13 cellular contexts compared by ENCODE assay signal in the genomic region with DNA sequence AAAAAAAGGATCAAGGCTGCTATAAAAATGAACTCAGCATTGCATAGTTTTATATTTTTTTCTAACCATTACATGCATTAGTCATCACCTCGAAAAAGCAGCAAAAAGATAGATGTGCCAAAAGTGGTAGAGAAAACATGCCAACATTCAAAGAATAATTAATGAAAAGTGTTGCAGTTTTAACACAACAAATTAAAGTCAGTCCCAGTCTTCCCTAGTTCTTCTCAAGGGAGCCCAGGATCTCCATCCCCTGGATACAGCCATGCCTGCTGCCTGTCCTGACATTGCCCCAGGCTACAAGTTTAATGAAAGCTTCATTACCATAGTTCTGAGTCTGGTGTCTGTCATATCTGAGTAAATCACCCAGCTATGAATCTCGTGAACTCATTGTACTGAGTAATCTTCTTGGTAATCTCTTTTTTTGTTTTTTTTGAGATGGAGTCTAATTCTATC.
DNase-seq lines count a peak whose midpoint lies in the region; ATAC-seq, FAIRE-seq and TF ChIP-seq lines count a peak whose summit lies in the region.
"Had no signal": no experiment of that assay in that cellular context is flagged by ENCODE, and none has a peak within 500 bp of the region (broad histone marks: within the 10 kb centered on the region; RNA-seq: fewer than 3 reads in every experiment).

No MANE protein-coding gene starts in this region.

- H3K56ac ChIP-seq in H9 (ENCODE audit: insufficient read length, low read depth, low read length) = no peak overlapping the region

- no peak for TF ChIP-seq EP300 in HepG2 (IDR thresholded peaks at IDR 0.05; ENCODE audit: low read depth in 2 of 2, low read length in 2 of 2)
- TF ChIP-seq EP300 in HepG2 (CRISPR knock-in tag; IDR thresholded peaks at IDR 0.05; ENCODE audit: borderline replicate concordance) = no peak
- TF ChIP-seq EP300 in SK-N-SH (IDR thresholded peaks at IDR 0.05; ENCODE audit: borderline replicate concordance in 1 of 2, low read depth in 1 of 2, low read length in 1 of 2) = peak; percentile 18 to 79; a peak in 3 of 4 replicates

- H3K27ac ChIP-seq in HepG2 (ENCODE audit: extremely low read length, insufficient read depth, low read length) (no peak overlapping the region), right lobe of liver (no peak overlapping the region), SK-N-SH (ENCODE audit: low read depth in 2 of 2, low read length in 1 of 2) (peak overlapping the region in 1 of 2 experiments; percentile 67; a peak in 2 of 4 replicates), fibroblast of lung (ENCODE audit: insufficient read depth, low read length) (no peak overlapping the region), H9 (ENCODE audit: insufficient read length, low read depth, low read length) (no peak overlapping the region)
- H3K27ac ChIP-seq: BLaER1 treated with 17β-estradiol and CSF1 and Interleukin-3, amounts not matched to agents 10 nM and 100 nM had no signal

- H3K4ac ChIP-seq in H9 (ENCODE audit: low read depth, low read length) = no peak overlapping the region

- WGBS in HepG2 (ENCODE audit: low lambda C conversion rate) = 11% methylated on average over 2 of the region's 2 CpGs
- WGBS in right lobe of liver (ENCODE audit: insufficient coverage, low coverage, low lambda C conversion rate, missing lambda C conversion rate) = 91% methylated on average over 2 of the region's 2 CpGs
- WGBS in SK-N-SH (ENCODE audit: low lambda C conversion rate) = 13% methylated on average over 2 of the region's 2 CpGs
- no CpG with 5 or more reads among the region's 2 CpGs for WGBS in H9 (ENCODE audit: extremely low coverage, insufficient read length, low lambda C conversion rate)

- in situ Hi-C loops in HepG2 (cut with HindIII; ENCODE audit: extremely low pct_ligation_motif_present, low pct_unique_long_range_greater_than_20kb) = no loop called here

- DNase-seq in HepG2 (ENCODE audit: low spot score) = no peak
- no peak for DNase-seq in right lobe of liver
- DNase-seq in SK-N-SH = peak; percentile 45
- DNase-seq in fibroblast of lung (ENCODE audit: low read depth in 2 of 2) = peak; percentile 42 to 74
- peak; percentile 73 for DNase-seq in stromal cell of bone marrow (ENCODE audit: low read depth)
- DNase-seq in H9 = no peak
- DNase-seq in NK-92 treated with Interleukin-12 subunit alpha and Interleukin-12 subunit beta, amount 100 ng/mL, for 24 hours (lab: John Stamatoyannopoulos, UW) = no peak
- DNase-seq: activated CD4-positive, alpha-beta T cell treated with anti-CD3 and anti-CD28 coated beads, Interleukin-2, amount 50 U/mL, for 4 hours; amygdala; endodermal cell had no signal

- FAIRE-seq in HepG2 (lab: Jason Lieb, UNC) = no peak

- H3K14ac ChIP-seq in H9 (ENCODE audit: insufficient read depth, low read length) = no peak overlapping the region

- no peaks in the 10 kb centered on the region for H3K79me2 ChIP-seq in HepG2 (ENCODE audit: insufficient read depth, low read length)
- H3K79me2 ChIP-seq in SK-N-SH (ENCODE audit: insufficient read depth) = no peaks in the 10 kb centered on the region
- no peaks in the 10 kb centered on the region for H3K79me2 ChIP-seq in fibroblast of lung (ENCODE audit: control insufficient read depth, insufficient read depth, low read length)
- no peaks in the 10 kb centered on the region for H3K79me2 ChIP-seq in H9 (ENCODE audit: insufficient read depth, low read length)

- no peak overlapping the region for H4K5ac ChIP-seq in H9 (ENCODE audit: insufficient read length, low read depth, low read length)

- TF ChIP-seq CTCF in HepG2 (CRISPR knock-in tag; IDR thresholded peaks at IDR 0.05) (no peak), right lobe of liver (IDR thresholded peaks at IDR 0.05) (no peak), SK-N-SH (IDR thresholded peaks at IDR 0.05) (no peak), fibroblast of lung (conservative IDR thresholded peaks at IDR 0.05 in 1 of 2, IDR thresholded peaks at IDR 0.05 in 1 of 2; ENCODE audit: low read depth in 1 of 2, low read length in 2 of 2) (no peak), H9 (conservative IDR thresholded peaks at IDR 0.05) (no peak)

- CTCF ChIA-PET in HepG2 (lab: Yijun Ruan, JAX; ENCODE audit: low intra/inter-chr PET ratio, low total read pairs) (no interaction called here), SK-N-SH (lab: Yijun Ruan, JAX) (interaction anchor here (1.7 kb wide), 1 partner anchor 43 kb away, joined by 3 read pairs; no protein-coding TSS in a partner anchor)

- H3K23ac ChIP-seq in H9 (ENCODE audit: insufficient read length, low read depth, low read length) = no peak overlapping the region

- H3K4me1 Mint-ChIP-seq in H9 = peaks cover 3 to 4% of the 10 kb centered on the region in 2 experiments; a peak in 2 of 4 replicates
- H3K4me1 Mint-ChIP-seq: stimulated activated memory B cell treated with anti-CD40 and anti-IgM and Interleukin-4, amounts not matched to agents 10 μg/mL and 1 μg/mL and 100 μg/mL, for 72 hours had no signal

- H2BK12ac ChIP-seq in H9 (ENCODE audit: insufficient read length, low read depth, low read length) = no peak overlapping the region

- intact Hi-C loops in HepG2 (cut with micrococcal nuclease; ENCODE audit: unreplicated experiment) = no loop called here
- intact Hi-C loops in right lobe of liver (cut with DNase I) = no loop called here

- peaks cover 7% of the 10 kb centered on the region for H3F3A ChIP-seq in SK-N-SH (replicated peaks; ENCODE audit: insufficient read depth)

- H3K27me3 Mint-ChIP-seq in H9 (ENCODE audit: low read depth) = no peaks in the 10 kb centered on the region

- H4K8ac ChIP-seq in H9 (replicated peaks; ENCODE audit: insufficient read length, low read depth, low read length) = no peak overlapping the region

- H3K27me3 ChIP-seq in HepG2 (ENCODE audit: control insufficient read depth in 1 of 2, insufficient read depth in 2 of 2, low read length in 2 of 2) (peaks cover 0 to 1% of the 10 kb centered on the region in 2 experiments; a peak in 1 of 5 replicates), right lobe of liver (no peaks in the 10 kb centered on the region), SK-N-SH (ENCODE audit: insufficient read depth) (no peaks in the 10 kb centered on the region), fibroblast of lung (ENCODE audit: control insufficient read depth, insufficient read depth, low read length) (no peaks in the 10 kb centered on the region), H9 (ENCODE audit: insufficient read depth, low read length) (no peaks in the 10 kb centered on the region)
- H3K27me3 ChIP-seq: BLaER1 treated with 17β-estradiol and CSF1 and Interleukin-3, amounts not matched to agents 10 nM and 100 nM had no signal

- no peaks in the 10 kb centered on the region for H3K36me3 Mint-ChIP-seq in H9 (ENCODE audit: insufficient read depth in 1 of 3, low read depth in 3 of 3)
- H3K36me3 Mint-ChIP-seq: stimulated activated memory B cell treated with anti-CD40 and anti-IgM and Interleukin-4, amounts not matched to agents 10 μg/mL and 1 μg/mL and 100 μg/mL, for 72 hours had no signal

- H4K20me1 ChIP-seq in HepG2 (ENCODE audit: insufficient read depth, low read length) (no peaks in the 10 kb centered on the region), SK-N-SH (ENCODE audit: insufficient read depth) (no peaks in the 10 kb centered on the region), fibroblast of lung (ENCODE audit: control insufficient read depth, extremely low read depth, insufficient read depth, low read length) (no peaks in the 10 kb centered on the region), H9 (ENCODE audit: control insufficient read depth, insufficient read depth, insufficient read length) (no peaks in the 10 kb centered on the region)
- H4K20me1 ChIP-seq: BLaER1 treated with 17β-estradiol and CSF1 and Interleukin-3, amounts not matched to agents 10 nM and 100 nM had no signal

- H3K36me3 ChIP-seq in HepG2 (replicated peaks in 1 of 2; ENCODE audit: control insufficient read depth in 1 of 2, insufficient read depth in 2 of 2, low read length in 2 of 2) = no peaks in the 10 kb centered on the region
- H3K36me3 ChIP-seq in right lobe of liver = no peaks in the 10 kb centered on the region
- no peaks in the 10 kb centered on the region for H3K36me3 ChIP-seq in SK-N-SH (replicated peaks in 1 of 2; ENCODE audit: control insufficient read depth in 1 of 2, insufficient read depth in 2 of 2, low read length in 1 of 2)
- H3K36me3 ChIP-seq in fibroblast of lung (ENCODE audit: control insufficient read depth, insufficient read depth, low read length) = no peaks in the 10 kb centered on the region
- H3K36me3 ChIP-seq: BLaER1 treated with 17β-estradiol and CSF1 and Interleukin-3, amounts not matched to agents 10 nM and 100 nM had no signal

- no peak overlapping the region for H2BK15ac ChIP-seq in H9 (ENCODE audit: low read depth, low read length)

- no peak overlapping the region for H3T11ph ChIP-seq in H9 (ENCODE audit: low read length)

- POLR2A ChIA-PET in HepG2 (lab: Yijun Ruan, JAX) (no interaction called here), SK-N-SH (lab: Yijun Ruan, JAX) (no interaction called here)

- H3K4me3 ChIP-seq in HepG2 (replicated peaks in 1 of 3; ENCODE audit: insufficient read depth in 1 of 3, low read depth in 2 of 3, low read length in 3 of 3) = no peak overlapping the region
- no peak overlapping the region for H3K4me3 ChIP-seq in right lobe of liver
- no peak overlapping the region for H3K4me3 ChIP-seq in SK-N-SH (ENCODE audit: low read depth in 2 of 2, low read length in 1 of 2)
- H3K4me3 ChIP-seq in fibroblast of lung (replicated peaks in 1 of 4; ENCODE audit: control extremely low read depth in 1 of 4, insufficient read depth in 1 of 4, low read depth in 3 of 4, low read length in 4 of 4) = no peak overlapping the region
- H3K4me3 ChIP-seq: BLaER1 treated with 17β-estradiol and CSF1 and Interleukin-3, amounts not matched to agents 10 nM and 100 nM had no signal

- ATAC-seq in HepG2 (no peak), right lobe of liver (no peak), HG03280 (IDR thresholded peaks at IDR 0.05; ENCODE audit: unreplicated experiment) (no peak)
- ATAC-seq: stimulated activated memory B cell treated with anti-CD40 and anti-IgM and Interleukin-4, amounts not matched to agents 10 μg/mL and 1 μg/mL and 100 μg/mL, for 72 hours had no signal

- H2BK20ac ChIP-seq in H9 (ENCODE audit: low read depth, low read length, poor library complexity, severe bottlenecking) = no peak overlapping the region

- H3K79me1 ChIP-seq in H9 (ENCODE audit: insufficient read depth, low read depth, low read length, poor library complexity, severe bottlenecking) = no peaks in the 10 kb centered on the region

- H3K4me2 ChIP-seq in HepG2 (ENCODE audit: low read depth, low read length) (no peak overlapping the region), SK-N-SH (0 out of 2 replicates have a peak overlapping the region, but pooled peaks have one; percentile 8), fibroblast of lung (ENCODE audit: extremely low read depth, insufficient read depth, low read length) (no peak overlapping the region), H9 (ENCODE audit: insufficient read depth, insufficient read length, low read length) (no peak overlapping the region)
- H3K4me2 ChIP-seq: BLaER1 treated with 17β-estradiol and CSF1 and Interleukin-3, amounts not matched to agents 10 nM and 100 nM had no signal

- H3K9me2 ChIP-seq in SK-N-SH = no peaks in the 10 kb centered on the region

- peaks cover 0 to 3% of the 10 kb centered on the region in 2 experiments; a peak in 2 of 5 replicates for H3K9me3 Mint-ChIP-seq in H9
- H3K9me3 Mint-ChIP-seq: endodermal cell had no signal

- no peak overlapping the region for H3K4me3 Mint-ChIP-seq in H9
- H3K4me3 Mint-ChIP-seq: endodermal cell; stimulated activated memory B cell treated with anti-CD40 and anti-IgM and Interleukin-4, amounts not matched to agents 10 μg/mL and 1 μg/mL and 100 μg/mL, for 72 hours had no signal

- no peak overlapping the region for H2BK120ac ChIP-seq in H9 (ENCODE audit: low read depth, low read length, poor library complexity, severe bottlenecking)

- BruUV-seq in HepG2 (replicated peaks; lab: Mats Ljungman, UMichigan) = no TSS peak

- H2AK5ac ChIP-seq in H9 (ENCODE audit: insufficient read length, low read length) = no peak overlapping the region

- H2AFZ ChIP-seq in HepG2 (ENCODE audit: low read length) = no peak overlapping the region
- H2AFZ ChIP-seq in SK-N-SH (ENCODE audit: low read depth) = no peak overlapping the region
- H2AFZ ChIP-seq in fibroblast of lung (ENCODE audit: low read length) = no peak overlapping the region
- H2AFZ ChIP-seq in H9 (ENCODE audit: low read length) = no peak overlapping the region

- no peak for TF ChIP-seq RAD21 in HepG2 (CRISPR knock-in tag; IDR thresholded peaks at IDR 0.05)
- TF ChIP-seq RAD21 in SK-N-SH (IDR thresholded peaks at IDR 0.05; ENCODE audit: low read length) = no peak; the same call in 1 of the 2 replicates

- H3K9me3 ChIP-seq in HepG2 (ENCODE audit: low read length) (no peaks in the 10 kb centered on the region), right lobe of liver (no peaks in the 10 kb centered on the region), SK-N-SH (no peaks in the 10 kb centered on the region), fibroblast of lung (ENCODE audit: control insufficient read depth, insufficient read depth, low read depth, low read length) (no peaks in the 10 kb centered on the region), H9 (ENCODE audit: control insufficient read depth, low read depth, low read length) (no peaks in the 10 kb centered on the region)
- H3K9me3 ChIP-seq: BLaER1 treated with 17β-estradiol and CSF1 and Interleukin-3, amounts not matched to agents 10 nM and 100 nM had no signal

- no peak overlapping the region for H2BK5ac ChIP-seq in H9 (ENCODE audit: insufficient read length, low read length)

- no peaks in the 10 kb centered on the region for H3K4me1 ChIP-seq in HepG2 (ENCODE audit: insufficient read depth, low read length)
- H3K4me1 ChIP-seq in right lobe of liver = no peaks in the 10 kb centered on the region
- H3K4me1 ChIP-seq in SK-N-SH (ENCODE audit: control insufficient read depth in 1 of 2, insufficient read depth in 2 of 2, low read depth in 1 of 2, low read length in 1 of 2) = peaks cover 7 to 9% of the 10 kb centered on the region in 2 experiments; a peak in 2 of 4 replicates
- H3K4me1 ChIP-seq in fibroblast of lung (ENCODE audit: control insufficient read depth, extremely low read depth, insufficient read depth, low read length) = peaks cover 4% of the 10 kb centered on the region
- no peaks in the 10 kb centered on the region for H3K4me1 ChIP-seq in H9 (ENCODE audit: insufficient read depth, low read length)
- H3K4me1 ChIP-seq: BLaER1 treated with 17β-estradiol and CSF1 and Interleukin-3, amounts not matched to agents 10 nM and 100 nM had no signal

- TF ChIP-seq POLR2A in HepG2 (IDR thresholded peaks at IDR 0.05; ENCODE audit: insufficient read depth in 1 of 2, low read depth in 2 of 2, low read length in 2 of 2) (no peak), right lobe of liver (IDR thresholded peaks at IDR 0.05) (no peak)

- no peak overlapping the region for H3K27ac Mint-ChIP-seq in H9
- H3K27ac Mint-ChIP-seq: endodermal cell; stimulated activated memory B cell treated with anti-CD40 and anti-IgM and Interleukin-4, amounts not matched to agents 10 μg/mL and 1 μg/mL and 100 μg/mL, for 72 hours had no signal

- H3K23me2 ChIP-seq in H9 (ENCODE audit: insufficient read length, low read depth, low read length, poor library complexity, severe bottlenecking) = no peaks in the 10 kb centered on the region

- H3K18ac ChIP-seq in H9 (ENCODE audit: insufficient read length, low read depth, low read length) = no peak overlapping the region

- H3K9ac ChIP-seq in HepG2 (ENCODE audit: insufficient read depth, low read depth, low read length) = no peak overlapping the region
- H3K9ac ChIP-seq in SK-N-SH = peak overlapping the region; percentile 13; the same call in 1 of the 2 replicates
- no peak overlapping the region for H3K9ac ChIP-seq in fibroblast of lung (ENCODE audit: insufficient read depth, low read length)
- H3K9ac ChIP-seq in H9 (ENCODE audit: extremely low read depth, insufficient read length, low read length) = no peak overlapping the region
- H3K9ac ChIP-seq: BLaER1 treated with 17β-estradiol and CSF1 and Interleukin-3, amounts not matched to agents 10 nM and 100 nM had no signal

- H4K91ac ChIP-seq in H9 (ENCODE audit: insufficient read length, low read depth, low read length) = no peak overlapping the region

Comparison
In these comparisons a context has a peak if more than half of its experiments do, and no peak if none do; other contexts are left out.
1. DNase-seq: peak in SK-N-SH (single experiment), fibroblast of lung (2 of 2) and stromal cell of bone marrow (single experiment); none in HepG2 (single experiment), right lobe of liver (0 of 3), H9 (single experiment) and NK-92 treated with Interleukin-12 subunit alpha and Interleukin-12 subunit beta, amount 100 ng/mL, for 24 hours (single experiment).
2. Of the 25 proteins assayed by ChIP-seq in both HepG2 and SK-N-SH: peak only in HepG2: none; only in SK-N-SH: EP300, JUND, NFIC, PBX3, RXRA and TCF12; in both: none; in neither: 19.